In genomic region chr1:21756393-21757089, GRCh38 we compare ENCODE assay signal across 25 cellular contexts. TPM values are rescaled to one million over a fixed set of nuclear protein-coding genes. Genes with fewer than 3 reads are reported as not detected.
"Had no signal": no experiment of that assay in that cellular context is flagged by ENCODE, and none has a peak within 500 bp of the region (broad histone marks: within the 10 kb centered on the region; RNA-seq: fewer than 3 reads in every experiment).

No MANE protein-coding gene starts in this region.

- ATAC-seq: effector memory CD8-positive, alpha-beta T cell; gastrocnemius medialis; heart right ventricle; mucosa of descending colon; naive thymus-derived CD8-positive, alpha-beta T cell had no signal

- H3K27me3 ChIP-seq: esophagus muscularis mucosa, gastrocnemius medialis, heart right ventricle, neutrophil, sigmoid colon, stomach had no signal

- FAIRE-seq: islet of Langerhans, urothelium cell line had no signal

- H3K27ac ChIP-seq: epithelial cell of prostate, esophagus muscularis mucosa, gastrocnemius medialis, heart right ventricle, neutrophil, sigmoid colon, skin epidermis, stomach, thoracic aorta had no signal

- H3K27me3 Mint-ChIP-seq: effector memory CD8-positive, alpha-beta T cell; naive thymus-derived CD8-positive, alpha-beta T cell had no signal

- H3K9me3 Mint-ChIP-seq: effector memory CD8-positive, alpha-beta T cell; naive thymus-derived CD8-positive, alpha-beta T cell had no signal

- H3K27ac Mint-ChIP-seq: effector memory CD8-positive, alpha-beta T cell had no signal

- H3K9me3 ChIP-seq: esophagus muscularis mucosa, gastrocnemius medialis, heart right ventricle, mucosa of descending colon, neutrophil, sigmoid colon, stomach, thoracic aorta had no signal

- DNase-seq: effector memory CD8-positive, alpha-beta T cell; gastrocnemius medialis; heart right ventricle; hypothalamus; kidney glomerular epithelial cell; mucosa of descending colon; naive thymus-derived CD8-positive, alpha-beta T cell; posterior cingulate gyrus; sigmoid colon; stimulated activated CD4-positive, alpha-beta T cell treated with anti-CD3 and anti-CD28 coated beads, Interleukin-2, amount 100 ng/mL, for 24 hours; stimulated activated naive CD4-positive, alpha-beta T cell; stomach; substantia nigra; trophoblast cell had no signal

- H3K4me3 Mint-ChIP-seq: effector memory CD8-positive, alpha-beta T cell; naive thymus-derived CD8-positive, alpha-beta T cell had no signal

- H3K4me3 ChIP-seq: esophagus muscularis mucosa, gastrocnemius medialis, heart right ventricle, mucosa of descending colon, sigmoid colon, skin epidermis, stomach, thoracic aorta had no signal

RNA-seq across cellular contexts. Expression of gene LDLRAD2, which starts 55.5 kb away (rescaled TPM):
- total RNA-seq: esophagus muscularis mucosa; fibroblast of villous mesenchyme; gastrocnemius medialis; naive thymus-derived CD8-positive, alpha-beta T cell; osteocyte; pulmonary artery endothelial cell had no signal
- polyA plus RNA-seq: naive thymus-derived CD8-positive, alpha-beta T cell; neural cell had no signal
